Comparison of ENCODE assay signal across 4 cellular contexts in the genomic region with DNA sequence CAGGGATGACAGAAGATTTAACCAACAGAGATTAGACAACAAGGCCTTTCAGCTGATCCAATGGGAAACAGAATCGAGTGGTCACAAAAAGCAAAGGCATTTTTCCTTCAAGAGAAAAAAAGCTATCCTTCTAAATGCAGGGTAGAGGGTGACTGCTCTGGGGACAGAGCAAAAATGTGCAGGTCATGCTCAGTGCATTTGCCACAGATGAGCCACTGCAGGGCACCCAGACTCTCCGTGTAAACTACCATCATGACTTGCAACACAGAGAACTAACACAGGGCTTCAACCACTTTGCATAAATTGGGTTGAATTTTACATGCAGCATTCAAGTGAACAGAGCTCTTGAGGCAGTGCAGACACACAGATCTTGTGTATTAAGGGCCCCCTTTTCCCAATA.
"Had no signal": no experiment of that assay in that cellular context is flagged by ENCODE, and none has a peak within 500 bp of the region (broad histone marks: within the 10 kb centered on the region; RNA-seq: fewer than 3 reads in every experiment).

No MANE protein-coding gene starts in this region.

- H3K27ac Mint-ChIP-seq: GM23338, H9 had no signal

- H3K4me1 Mint-ChIP-seq: GM23338, H9 had no signal

- H3K9me3 Mint-ChIP-seq: GM23338, H9 had no signal

- H3K4me3 Mint-ChIP-seq: GM23338, H9 had no signal

- DNase-seq: H9, HCEC 1CT, IMR-90 had no signal
